In genomic region chr22:48077699-48078098, GRCh38 we compare ENCODE assay signal across 23 cellular contexts.
A peak's percentile ranks its signal among the peaks of the same experiment; 100 is the strongest.
DNase-seq lines count a peak whose midpoint lies in the region; ATAC-seq, FAIRE-seq and TF ChIP-seq lines count a peak whose summit lies in the region.
"Had no signal": no experiment of that assay in that cellular context is flagged by ENCODE, and none has a peak within 500 bp of the region (broad histone marks: within the 10 kb centered on the region; RNA-seq: fewer than 3 reads in every experiment).

No MANE protein-coding gene starts in this region.

- no peak for TF ChIP-seq RAD21 in H1 (IDR thresholded peaks at IDR 0.05 in 1 of 2, conservative IDR thresholded peaks at IDR 0.05 in 1 of 2; ENCODE audit: low read depth in 2 of 2, low read length in 2 of 2)

- TF ChIP-seq CTCF in HEK293 (tag by site-specific recombination; IDR thresholded peaks at IDR 0.05) (no peak), H1 (IDR thresholded peaks at IDR 0.05; ENCODE audit: control extremely low read depth in 1 of 3, insufficient read depth in 1 of 3, low read depth in 1 of 3, low read length in 3 of 3) (no peak)

- H2BK5ac ChIP-seq in H1 (ENCODE audit: low read depth, low read length): no peak overlapping the region

- H3K9me3 ChIP-seq in BLaER1 (no peaks in the 10 kb centered on the region), HEK293 (ENCODE audit: control insufficient read depth, insufficient read depth, low read depth, low read length) (no peaks in the 10 kb centered on the region), H1 (ENCODE audit: insufficient read depth in 2 of 2, low read depth in 1 of 2, low read length in 1 of 2) (peaks cover 0 to 3% of the 10 kb centered on the region in 2 experiments; a peak in 1 of 4 replicates)
- H3K9me3 ChIP-seq: A549, BE2C, HAP-1 had no signal

- POLR2A ChIA-PET in HEK293 (lab: Yijun Ruan, JAX) (no interaction called here), H1 (lab: Charles Lee; ENCODE audit: partially characterized antibody) (no interaction called here)

- H3K18ac ChIP-seq in H1 (ENCODE audit: extremely low read depth, low read length): no peak overlapping the region

- CTCF ChIA-PET in HEK293 (lab: Yijun Ruan, JAX) (interaction anchor here (0.7 kb wide), 1 partner anchor 181 kb away, joined by 4 read pairs; no protein-coding TSS in a partner anchor), H1 (lab: Charles Lee; ENCODE audit: partially characterized antibody) (no interaction called here)

- H3K79me2 ChIP-seq in H1 (ENCODE audit: control insufficient read depth in 1 of 2, insufficient read depth in 2 of 2, low read length in 2 of 2): no peaks in the 10 kb centered on the region

- no peak overlapping the region for H3K14ac ChIP-seq in H1 (ENCODE audit: insufficient read length)

- no peak for TF ChIP-seq EP300 in H1 (IDR thresholded peaks at IDR 0.05; ENCODE audit: borderline replicate concordance in 1 of 2, low read depth in 2 of 2, low read length in 2 of 2)

- H2BK12ac ChIP-seq in H1 (ENCODE audit: low read depth, low read length): no peak overlapping the region; the same call in 1 of the 2 replicates

- H3K4me2 ChIP-seq in BLaER1: peak overlapping the region; percentile 15; the same call in 1 of the 2 replicates
- no peak overlapping the region for H3K4me2 ChIP-seq in H1 (ENCODE audit: insufficient read depth in 1 of 2, low read depth in 2 of 2, low read length in 2 of 2)
- H3K4me2 ChIP-seq: A549 had no signal

- no peak overlapping the region for H3K56ac ChIP-seq in H1 (replicated peaks; ENCODE audit: insufficient read length, low read depth, low read length)

- no peak overlapping the region for H2AFZ ChIP-seq in H1 (ENCODE audit: low read length)
- H2AFZ ChIP-seq: GM23248 had no signal

- H4K8ac ChIP-seq in H1 (ENCODE audit: extremely low read depth, insufficient read depth, low read length): no peak overlapping the region

- H4K5ac ChIP-seq in H1 (ENCODE audit: insufficient read length, low read depth, low read length): no peak overlapping the region

- H4K91ac ChIP-seq in H1 (replicated peaks; ENCODE audit: insufficient read length, low read length): no peak overlapping the region

- 91% methylated on average over 6 of the region's 6 CpGs; no CpG with 5 or more reads in 1 of the 2 experiments for WGBS in H1 (ENCODE audit: extremely low coverage in 1 of 2, insufficient coverage in 1 of 2, insufficient read length in 1 of 2, insufficient replicate concordance in 2 of 2, low coverage in 1 of 2, low lambda C conversion rate in 2 of 2, missing lambda C conversion rate in 1 of 2), 2 experiments

- no peak overlapping the region for H3K4ac ChIP-seq in H1 (replicated peaks; ENCODE audit: insufficient read length, low read depth, low read length)

- no peak for TF ChIP-seq POLR2A in H1 (IDR thresholded peaks at IDR 0.05; ENCODE audit: control extremely low read depth in 1 of 2, low read depth in 2 of 2, low read length in 2 of 2)

- H3K79me1 ChIP-seq in H1 (ENCODE audit: low read depth, low read length): no peaks in the 10 kb centered on the region

- ATAC-seq in HG02870 (IDR thresholded peaks at IDR 0.05; ENCODE audit: unreplicated experiment): no peak
- ATAC-seq: A549 had no signal

- no peak overlapping the region for H3K23ac ChIP-seq in H1 (ENCODE audit: insufficient read length)

- H3K4me3 ChIP-seq in BLaER1 (no peak overlapping the region), HEK293 (ENCODE audit: low read depth, low read length) (no peak overlapping the region), H1 (ENCODE audit: extremely low read depth in 1 of 4, insufficient read depth in 2 of 4, low read depth in 3 of 4, low read length in 4 of 4) (no peak overlapping the region)
- H3K4me3 ChIP-seq: A549, GM23248, HAP-1 had no signal

- no peak for DNase-seq in H1 (ENCODE audit: low read depth in 1 of 2, low spot score in 2 of 2)
- DNase-seq in posterior vena cava (ENCODE audit: low spot score): peak; percentile 35
- no peak for DNase-seq in activated naive CD4-positive, alpha-beta T cell treated with Interleukin-2 at 50 U/mL for 16 hours
- DNase-seq in middle frontal gyrus (ENCODE audit: extremely low spot score, low spot score): no peak
- no peak for DNase-seq in midbrain (lab: John Stamatoyannopoulos, UW)
- DNase-seq: 8988T; ACHN; AML-193; BE2C; C1 segment of cervical spinal cord; Calu3; CD4-positive, alpha-beta memory T cell; COR-L47; DMS53; DMS79 treated with DMSO at 0.1 percent for 48 hours; GM23248 had no signal

- H3K4me1 ChIP-seq in BLaER1: peaks cover 20% of the 10 kb centered on the region
- H3K4me1 ChIP-seq in HEK293 (ENCODE audit: control insufficient read depth, insufficient read depth, low read length): no peaks in the 10 kb centered on the region
- peaks cover 0 to 6% (median 4%) of the 10 kb centered on the region in 4 experiments; a peak in 2 of 7 replicates for H3K4me1 ChIP-seq in H1 (replicated peaks in 1 of 4; ENCODE audit: control insufficient read depth in 3 of 4, insufficient read depth in 4 of 4, low read length in 3 of 4)
- H3K4me1 ChIP-seq: A549, BE2C, HAP-1 had no signal

- H3K27me3 ChIP-seq in BLaER1 (no peaks in the 10 kb centered on the region), H1 (replicated peaks in 1 of 4; ENCODE audit: control insufficient read depth in 3 of 4, extremely low read depth in 1 of 4, insufficient read depth in 3 of 4, low read length in 3 of 4) (peaks cover 0 to 2% (median 0%) of the 10 kb centered on the region in 4 experiments; a peak in 1 of 7 replicates)
- H3K27me3 ChIP-seq: BE2C had no signal

- no peak overlapping the region for H2BK120ac ChIP-seq in H1 (replicated peaks; ENCODE audit: low read depth, low read length)

- no peak overlapping the region for H2BK20ac ChIP-seq in H1 (ENCODE audit: low read length)

- peaks cover 3% of the 10 kb centered on the region; the same call in 1 of the 2 replicates for H3K23me2 ChIP-seq in H1 (ENCODE audit: low read depth, low read length)

- no peak overlapping the region for H3K9ac ChIP-seq in BLaER1
- no peak overlapping the region for H3K9ac ChIP-seq in H1 (replicated peaks in 1 of 4; ENCODE audit: extremely low read depth in 1 of 4, low read depth in 3 of 4, low read length in 3 of 4)
- H3K9ac ChIP-seq: GM23248 had no signal

- peak overlapping the region; percentile 53; the same call in 1 of the 2 replicates for H2BK15ac ChIP-seq in H1 (ENCODE audit: low read length)

- FAIRE-seq in H1 (lab: Jason Lieb, UNC): no peak
- FAIRE-seq: A549, G401.6, GM12892 had no signal

- H3K27ac ChIP-seq in BLaER1: no peak overlapping the region
- no peak overlapping the region for H3K27ac ChIP-seq in HEK293 (ENCODE audit: extremely low read depth, low read depth, low read length)
- H3K27ac ChIP-seq in H1 (ENCODE audit: low read depth, low read length): no peak overlapping the region
- H3K27ac ChIP-seq: A549, GM23248 had no signal

- 0 out of 2 replicates have a peak overlapping the region, but pooled peaks have one; percentile 7 for H2AK5ac ChIP-seq in H1 (ENCODE audit: low read depth, low read length)

- H4K20me1 ChIP-seq in BLaER1 (no peaks in the 10 kb centered on the region), H1 (replicated peaks in 1 of 2; ENCODE audit: control insufficient read depth in 1 of 2, insufficient read depth in 2 of 2, low read length in 2 of 2) (no peaks in the 10 kb centered on the region)

- no peaks in the 10 kb centered on the region for H3K36me3 ChIP-seq in BLaER1
- no peaks in the 10 kb centered on the region for H3K36me3 ChIP-seq in HEK293 (ENCODE audit: control insufficient read depth in 2 of 2, insufficient read depth in 1 of 2, low read length in 2 of 2)
- H3K36me3 ChIP-seq in H1 (ENCODE audit: control insufficient read depth in 2 of 4, insufficient read depth in 4 of 4, low read length in 3 of 4): no peaks in the 10 kb centered on the region
- H3K36me3 ChIP-seq: BE2C, HAP-1 had no signal

- intact Hi-C loops in posterior vena cava (cut with DNase I): no loop called here

TF ChIP-seq in HEK293, 187 proteins besides CTCF, POLR2A, EP300 and RAD21 (continues in another document):
- no peak for TF ChIP-seq ZNF26 (tag by site-specific recombination; IDR thresholded peaks at IDR 0.05)

TF ChIP-seq in H1, 55 proteins besides CTCF, POLR2A, EP300 and RAD21:
- TF ChIP-seq TBP (IDR thresholded peaks at IDR 0.05; ENCODE audit: low read depth, low read length): no peak
- no peak for TF ChIP-seq ASH2L (IDR thresholded peaks at IDR 0.05; ENCODE audit: low read length)
- no peak for TF ChIP-seq RNF2 (IDR thresholded peaks at IDR 0.05; ENCODE audit: borderline replicate concordance, low read depth, low read length, missing control alignments, poor library complexity, severe bottlenecking)
- no peak for TF ChIP-seq RFX5 (IDR thresholded peaks at IDR 0.05; ENCODE audit: borderline replicate concordance, low read depth, low read length)
